In genomic region chr16:4724661-4725270, GRCh38 we compare ENCODE assay signal across 24 cellular contexts. TPM values are rescaled to one million over a fixed set of nuclear protein-coding genes. Genes with fewer than 3 reads are reported as not detected.
A peak's percentile ranks its signal among the peaks of the same experiment; 100 is the strongest.
DNase-seq lines count a peak whose midpoint lies in the region; ATAC-seq, FAIRE-seq and TF ChIP-seq lines count a peak whose summit lies in the region.
"Had no signal": no experiment of that assay in that cellular context is flagged by ENCODE, and none has a peak within 500 bp of the region (broad histone marks: within the 10 kb centered on the region; RNA-seq: fewer than 3 reads in every experiment).

No MANE protein-coding gene starts in this region.

- no peaks in the 10 kb centered on the region for H3K27me3 ChIP-seq in CD8-positive, alpha-beta T cell (ENCODE audit: insufficient read depth, low read length)
- no peaks in the 10 kb centered on the region for H3K27me3 ChIP-seq in SJCRH30
- H3K27me3 ChIP-seq: BLaER1 had no signal

- no peaks in the 10 kb centered on the region for H3K4me1 ChIP-seq in CD8-positive, alpha-beta T cell (ENCODE audit: insufficient read depth, low read length)
- H3K4me1 ChIP-seq in SJCRH30, result no peaks in the 10 kb centered on the region
- H3K4me1 ChIP-seq: BLaER1 had no signal

- no peaks in the 10 kb centered on the region for H3K9me3 ChIP-seq in CD8-positive, alpha-beta T cell (ENCODE audit: low read length)
- H3K9me3 ChIP-seq in SJCRH30 (replicated peaks), result no peaks in the 10 kb centered on the region
- H3K9me3 ChIP-seq: BLaER1 had no signal

- no peak for ATAC-seq in CD8-positive, alpha-beta T cell
- no peak for ATAC-seq in GM18517 (IDR thresholded peaks at IDR 0.05; ENCODE audit: unreplicated experiment)
- ATAC-seq: GM12878 had no signal

- no peaks in the 10 kb centered on the region for H3K9me3 Mint-ChIP-seq in CD8-positive, alpha-beta T cell
- H3K9me3 Mint-ChIP-seq in glutamatergic neuron (ENCODE audit: unreplicated experiment) (no peaks in the 10 kb centered on the region), nephron progenitor cell (no peaks in the 10 kb centered on the region)
- H3K9me3 Mint-ChIP-seq: CD14-positive monocyte; CD4-positive, alpha-beta memory T cell; HFFc6; IgD-negative memory B cell had no signal

- intact Hi-C loops in CD8-positive, alpha-beta T cell (cut with DNase I, micrococcal nuclease), result no loop called here

- CTCF ChIA-PET in CD8-positive, alpha-beta T cell (lab: Charles Lee), result no interaction called here

- no peak overlapping the region for H3K4me3 ChIP-seq in CD8-positive, alpha-beta T cell (ENCODE audit: low read depth, low read length)
- H3K4me3 ChIP-seq in SJCRH30, result no peak overlapping the region
- H3K4me3 ChIP-seq: BLaER1, GM12878, GM23248 had no signal

- no peaks in the 10 kb centered on the region for H3K4me1 Mint-ChIP-seq in CD8-positive, alpha-beta T cell (ENCODE audit: low read depth)
- peaks cover 16% of the 10 kb centered on the region for H3K4me1 Mint-ChIP-seq in glutamatergic neuron (ENCODE audit: low read depth, unreplicated experiment)
- peaks cover 9% of the 10 kb centered on the region for H3K4me1 Mint-ChIP-seq in nephron progenitor cell
- H3K4me1 Mint-ChIP-seq: CD14-positive monocyte; CD4-positive, alpha-beta memory T cell; IgD-negative memory B cell had no signal

- H3K36me3 ChIP-seq in CD8-positive, alpha-beta T cell (ENCODE audit: insufficient read depth, low read length), result peaks cover 23% of the 10 kb centered on the region
- peaks cover 2% of the 10 kb centered on the region; the same call in 1 of the 2 replicates for H3K36me3 ChIP-seq in SJCRH30

- H3K4me3 Mint-ChIP-seq in CD8-positive, alpha-beta T cell, result no peak overlapping the region
- H3K4me3 Mint-ChIP-seq in glutamatergic neuron (ENCODE audit: unreplicated experiment) (peak overlapping the region; percentile 31), nephron progenitor cell (no peak overlapping the region)
- H3K4me3 Mint-ChIP-seq: CD14-positive monocyte; CD4-positive, alpha-beta memory T cell; HFFc6; IgD-negative memory B cell had no signal

- FAIRE-seq in GM19239 (lab: Jason Lieb, UNC), result no peak
- FAIRE-seq: GM12878, H54, HTR-8/SVneo had no signal

- no peak overlapping the region for H3K27ac ChIP-seq in CD8-positive, alpha-beta T cell (ENCODE audit: low read depth, low read length)
- H3K27ac ChIP-seq in SJCRH30, result peak overlapping the region; percentile 52
- H3K27ac ChIP-seq: BLaER1, GM23248 had no signal

- H3K27me3 Mint-ChIP-seq in CD8-positive, alpha-beta T cell (ENCODE audit: low read depth), result no peaks in the 10 kb centered on the region
- H3K27me3 Mint-ChIP-seq in glutamatergic neuron (ENCODE audit: unreplicated experiment), result no peaks in the 10 kb centered on the region
- no peaks in the 10 kb centered on the region for H3K27me3 Mint-ChIP-seq in nephron progenitor cell (ENCODE audit: low read depth, poor library complexity)
- H3K27me3 Mint-ChIP-seq: CD4-positive, alpha-beta memory T cell; IgD-negative memory B cell had no signal

- DNase-seq in CD8-positive, alpha-beta T cell, result no peak
- DNase-seq in SJCRH30 (peak; percentile 26 to 56), glutamatergic neuron (no peak), nephron progenitor cell (no peak), GM19239 (ENCODE audit: insufficient read length, low spot score) (no peak), NCI-H82 treated with DMSO at 0.1 percent for 48 hours (lab: John Stamatoyannopoulos, UW; ENCODE audit: unreplicated experiment) (no peak)
- DNase-seq in activated CD8-positive, alpha-beta memory T cell treated with anti-CD3 and anti-CD28 coated beads for 24 hours, result no peak
- DNase-seq: 8988T; CD4-positive, alpha-beta memory T cell; DMS 273 treated with DMSO at 0.1 percent for 48 hours; DMS53; DND-41; EL; GM23248; HCEC 1CT; HFFc6 had no signal

- TF ChIP-seq CTCF in CD8-positive, alpha-beta T cell (IDR thresholded peaks at IDR 0.05), result no peak
- no peak for TF ChIP-seq CTCF in glutamatergic neuron (IDR thresholded peaks at IDR 0.05; ENCODE audit: partially characterized antibody, unreplicated experiment)
- no peak for TF ChIP-seq CTCF in nephron progenitor cell (IDR thresholded peaks at IDR 0.05)

- peak overlapping the region; percentile 34 for H3K27ac Mint-ChIP-seq in CD8-positive, alpha-beta T cell
- peak overlapping the region; percentile 65 for H3K27ac Mint-ChIP-seq in glutamatergic neuron (ENCODE audit: unreplicated experiment)
- H3K27ac Mint-ChIP-seq in nephron progenitor cell, result peak overlapping the region; percentile 31
- H3K27ac Mint-ChIP-seq: HFFc6, IgD-negative memory B cell had no signal

- POLR2A ChIA-PET in CD8-positive, alpha-beta T cell (lab: Charles Lee), result interaction anchor here (0.5 to 1.3 kb wide), 2 partner anchors 15 to 29 kb away, joined by 3 read pairs; no protein-coding TSS in a partner anchor

- peaks cover 59% of the 10 kb centered on the region for H3K36me3 Mint-ChIP-seq in CD8-positive, alpha-beta T cell
- H3K36me3 Mint-ChIP-seq in glutamatergic neuron (ENCODE audit: unreplicated experiment) (no peaks in the 10 kb centered on the region), nephron progenitor cell (ENCODE audit: low read depth) (peaks cover 34% of the 10 kb centered on the region)

RNA-seq across cellular contexts. Expression of gene ANKS3, which starts 9.3 kb away (rescaled TPM):
- 10 to 100 TPM in 1 of 2 experiments, 1 to 10 TPM in 1; 8.6 to 11.8 TPM for total RNA-seq in CD8-positive, alpha-beta T cell
- 10.0 and 10.9 TPM in 2 replicates for total RNA-seq in SJCRH30 (2014; rRNA removed; shearing (Covaris generic))
- total RNA-seq in glutamatergic neuron (ENCODE audit: unreplicated experiment), result 43.5 TPM

RNA-seq across cellular contexts. Expression of gene DNAAF8, which starts 9.6 kb away (rescaled TPM):
- not detected for total RNA-seq in CD8-positive, alpha-beta T cell
- 0.06 and 0.25 TPM in 2 replicates for total RNA-seq in SJCRH30 (2014; rRNA removed; shearing (Covaris generic))
- 0.59 TPM for total RNA-seq in glutamatergic neuron (ENCODE audit: unreplicated experiment)
- total RNA-seq: G401 had no signal

RNA-seq across cellular contexts. Expression of gene NUDT16L1, which starts 31.4 kb away (rescaled TPM):
- 10 to 100 TPM; 72.9 to 76.5 TPM for total RNA-seq in CD8-positive, alpha-beta T cell
- total RNA-seq in SJCRH30 (2014; rRNA removed; shearing (Covaris generic)), result 22.3 and 23.6 TPM in 2 replicates
- total RNA-seq in glutamatergic neuron (ENCODE audit: unreplicated experiment), result 34.3 TPM

RNA-seq across cellular contexts. Expression of gene ZNF500, which starts 42.2 kb away (rescaled TPM):
- total RNA-seq in CD8-positive, alpha-beta T cell, result 10 to 100 TPM; 12.1 to 15.9 TPM
- total RNA-seq in SJCRH30 (2014; rRNA removed; shearing (Covaris generic)), result 7.6 and 7.8 TPM in 2 replicates
- total RNA-seq in glutamatergic neuron (ENCODE audit: unreplicated experiment), result 19.8 TPM

Comparison
In these comparisons a context has a peak if more than half of its experiments do, and no peak if none do; other contexts are left out.
1. DNase-seq: peak in SJCRH30 (2 of 2); none in CD8-positive, alpha-beta T cell (0 of 7), glutamatergic neuron (single experiment), nephron progenitor cell (single experiment), GM19239 (single experiment), NCI-H82 treated with DMSO at 0.1 percent for 48 hours (single experiment) and activated CD8-positive, alpha-beta memory T cell treated with anti-CD3 and anti-CD28 coated beads for 24 hours (single experiment).
2. Peak in every context shown above with its lines, with median percentiles within 50 percentile points of each other: H3K27ac Mint-ChIP-seq.